Comparison of ENCODE assay signal across 1 cellular context in the genomic region with DNA sequence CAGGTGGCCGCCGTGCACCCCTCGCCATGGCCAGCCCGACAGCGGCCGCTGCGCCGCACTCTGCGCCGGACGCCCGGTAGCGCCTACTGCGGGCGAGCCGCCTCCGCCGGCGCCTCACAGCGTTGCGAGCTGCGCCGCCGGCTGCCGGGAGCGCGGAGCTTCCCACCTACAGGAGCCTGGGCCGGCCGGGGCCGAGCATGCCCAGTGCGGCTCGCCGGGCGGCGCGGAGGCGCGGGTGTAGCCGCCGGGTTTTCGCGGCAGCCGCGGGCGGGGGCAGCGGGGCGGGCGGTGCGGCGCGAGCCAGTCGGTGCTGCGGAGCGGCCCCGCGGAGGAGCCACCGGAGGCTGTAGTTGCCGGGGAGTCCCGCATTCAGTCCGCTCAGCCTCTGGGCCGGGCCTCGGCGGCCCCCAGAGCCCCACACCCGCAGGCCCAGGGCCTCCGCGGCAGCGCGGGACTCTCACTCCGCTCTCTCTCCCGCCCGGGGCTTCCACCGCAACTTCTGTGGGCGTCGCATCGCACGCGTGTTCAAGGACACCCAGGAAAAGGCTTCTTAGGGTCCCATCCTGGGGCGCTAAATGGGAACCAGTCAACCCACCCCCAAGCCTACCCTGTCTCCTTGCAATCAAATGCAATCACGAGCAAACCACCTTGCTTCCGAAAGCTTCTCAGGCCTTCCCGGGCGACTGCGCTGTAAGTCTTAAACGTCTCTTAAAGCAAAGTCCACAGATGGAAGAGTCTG.
A peak's percentile ranks its signal among the peaks of the same experiment; 100 is the strongest.
TF ChIP-seq lines count a peak whose summit lies in the region.

A gene (minus strand): TSS at position 143 of the 739 bp plus-strand sequence. CDS start 20,518 bp downstream, outside the sequence.

TF ChIP-seq in K562, 482 proteins besides CTCF, POLR2A, EP300 and RAD21 (continued from another document and continues in another):
- TF ChIP-seq ZNF134 (CRISPR knock-in tag; conservative IDR thresholded peaks at IDR 0.05) (peak; percentile 73), ELF4 (CRISPR knock-in tag; IDR thresholded peaks at IDR 0.05) (no peak), MEIS2 (IDR thresholded peaks at IDR 0.05; ENCODE audit: partially characterized antibody) (peak; percentile 7), SREBF2 (CRISPR knock-in tag; IDR thresholded peaks at IDR 0.05) (no peak), RB1 (IDR thresholded peaks at IDR 0.05; ENCODE audit: low read depth) (peak; percentile 76), SUPT5H (IDR thresholded peaks at IDR 0.05) (peak; percentile 53; the same call in 1 of the 2 replicates), U2AF1 (optimal IDR thresholded peaks at IDR 0.05; ENCODE audit: low read depth, low read length) (no peak), PHF21A (IDR thresholded peaks at IDR 0.05; ENCODE audit: borderline replicate concordance, low read depth) (no peak), ATF7 (IDR thresholded peaks at IDR 0.05) (0 out of 2 replicates have a peak, but pooled peaks have one; percentile 13), TAF1 (IDR thresholded peaks at IDR 0.05; ENCODE audit: control insufficient read depth, extremely low read depth, insufficient read depth, low read length, severe bottlenecking) (no peak), SIN3B (IDR thresholded peaks at IDR 0.05; ENCODE audit: low read depth) (0 out of 2 replicates have a peak, but pooled peaks have one; percentile 19), HDAC3 (IDR thresholded peaks at IDR 0.05; ENCODE audit: borderline replicate concordance, partially characterized antibody) (no peak), TCFL5 (CRISPR knock-in tag; conservative IDR thresholded peaks at IDR 0.05) (no peak), RBM15 (IDR thresholded peaks at IDR 0.05; ENCODE audit: insufficient read depth, low read length) (no peak), POLR2B (IDR thresholded peaks at IDR 0.05; ENCODE audit: low read depth, partially characterized antibody) (peak; percentile 35), IFI16 (CRISPR knock-in tag; IDR thresholded peaks at IDR 0.05) (no peak), KLF1 (tag; IDR thresholded peaks at IDR 0.05) (no peak), ETV5 (CRISPR knock-in tag; IDR thresholded peaks at IDR 0.05; ENCODE audit: low read depth) (no peak), GATAD2A (IDR thresholded peaks at IDR 0.05) (no peak), NRF1 (conservative IDR thresholded peaks at IDR 0.05 in 1 of 2, IDR thresholded peaks at IDR 0.05 in 1 of 2) (peak in 1 of 2 experiments; percentile 73; a peak in 2 of 4 replicates), GTF2E2 (tag; IDR thresholded peaks at IDR 0.05) (no peak), KAT8 (IDR thresholded peaks at IDR 0.05; ENCODE audit: low read depth) (no peak), CHCHD3 (CRISPR knock-in tag; IDR thresholded peaks at IDR 0.05) (no peak), CHD4 (IDR thresholded peaks at IDR 0.05; ENCODE audit: insufficient read depth, insufficient replicate concordance, low read depth, low read length, poor library complexity, severe bottlenecking) (no peak), ZNF764 (CRISPR knock-in tag; IDR thresholded peaks at IDR 0.05; ENCODE audit: low read depth) (no peak), ZNF354B (CRISPR knock-in tag; IDR thresholded peaks at IDR 0.05) (no peak), NFE2 (IDR thresholded peaks at IDR 0.05; ENCODE audit: low read depth) (no peak), JUND (IDR thresholded peaks at IDR 0.05; ENCODE audit: borderline replicate concordance, low read depth, low read length) (0 out of 2 replicates have a peak, but pooled peaks have one; percentile 16), JUND (tag; IDR thresholded peaks at IDR 0.05; ENCODE audit: borderline replicate concordance, low read depth, low read length) (no peak), ILK (tag; IDR thresholded peaks at IDR 0.05; ENCODE audit: borderline replicate concordance, low read depth) (no peak), GABPB2 (CRISPR knock-in tag; conservative IDR thresholded peaks at IDR 0.05) (no peak), MCM2 (IDR thresholded peaks at IDR 0.05; ENCODE audit: low read depth) (no peak), NCOA4 (IDR thresholded peaks at IDR 0.05; ENCODE audit: partially characterized antibody) (no peak), RFX1 (IDR thresholded peaks at IDR 0.05) (no peak), SAFB2 (IDR thresholded peaks at IDR 0.05; ENCODE audit: borderline replicate concordance, low read depth, low read length, severe bottlenecking) (no peak), HNRNPUL1 (IDR thresholded peaks at IDR 0.05; ENCODE audit: low read length) (no peak), EGR1 (conservative IDR thresholded peaks at IDR 0.05) (no peak), MAZ (CRISPR knock-in tag; conservative IDR thresholded peaks at IDR 0.05 in 1 of 2, IDR thresholded peaks at IDR 0.05 in 1 of 2) (peak; percentile 84 to 98), ZEB2 (IDR thresholded peaks at IDR 0.05) (no peak), ZBED1 (IDR thresholded peaks at IDR 0.05) (no peak), ZNF24 (IDR thresholded peaks at IDR 0.05) (peak; percentile 37; the same call in 1 of the 2 replicates), MYNN (IDR thresholded peaks at IDR 0.05) (no peak), MYNN (CRISPR knock-in tag; IDR thresholded peaks at IDR 0.05) (no peak), SRSF7 (optimal IDR thresholded peaks at IDR 0.05; ENCODE audit: low read depth, low read length) (no peak)
- TF ChIP-seq, protein P1, sequence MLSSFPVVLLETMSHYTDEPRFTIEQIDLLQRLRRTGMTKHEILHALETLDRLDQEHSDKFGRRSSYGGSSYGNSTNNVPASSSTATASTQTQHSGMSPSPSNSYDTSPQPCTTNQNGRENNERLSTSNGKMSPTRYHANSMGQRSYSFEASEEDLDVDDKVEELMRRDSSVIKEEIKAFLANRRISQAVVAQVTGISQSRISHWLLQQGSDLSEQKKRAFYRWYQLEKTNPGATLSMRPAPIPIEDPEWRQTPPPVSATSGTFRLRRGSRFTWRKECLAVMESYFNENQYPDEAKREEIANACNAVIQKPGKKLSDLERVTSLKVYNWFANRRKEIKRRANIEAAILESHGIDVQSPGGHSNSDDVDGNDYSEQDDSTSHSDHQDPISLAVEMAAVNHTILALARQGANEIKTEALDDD (IDR thresholded peaks at IDR 0.05), result no peak
- TF ChIP-seq, protein P2, sequence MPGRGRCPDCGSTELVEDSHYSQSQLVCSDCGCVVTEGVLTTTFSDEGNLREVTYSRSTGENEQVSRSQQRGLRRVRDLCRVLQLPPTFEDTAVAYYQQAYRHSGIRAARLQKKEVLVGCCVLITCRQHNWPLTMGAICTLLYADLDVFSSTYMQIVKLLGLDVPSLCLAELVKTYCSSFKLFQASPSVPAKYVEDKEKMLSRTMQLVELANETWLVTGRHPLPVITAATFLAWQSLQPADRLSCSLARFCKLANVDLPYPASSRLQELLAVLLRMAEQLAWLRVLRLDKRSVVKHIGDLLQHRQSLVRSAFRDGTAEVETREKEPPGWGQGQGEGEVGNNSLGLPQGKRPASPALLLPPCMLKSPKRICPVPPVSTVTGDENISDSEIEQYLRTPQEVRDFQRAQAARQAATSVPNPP (IDR thresholded peaks at IDR 0.05; ENCODE audit: borderline replicate concordance, insufficient read depth, insufficient read length), result no peak
- TF ChIP-seq, protein P3, sequence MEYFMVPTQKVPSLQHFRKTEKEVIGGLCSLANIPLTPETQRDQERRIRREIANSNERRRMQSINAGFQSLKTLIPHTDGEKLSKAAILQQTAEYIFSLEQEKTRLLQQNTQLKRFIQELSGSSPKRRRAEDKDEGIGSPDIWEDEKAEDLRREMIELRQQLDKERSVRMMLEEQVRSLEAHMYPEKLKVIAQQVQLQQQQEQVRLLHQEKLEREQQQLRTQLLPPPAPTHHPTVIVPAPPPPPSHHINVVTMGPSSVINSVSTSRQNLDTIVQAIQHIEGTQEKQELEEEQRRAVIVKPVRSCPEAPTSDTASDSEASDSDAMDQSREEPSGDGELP (CRISPR knock-in tag; IDR thresholded peaks at IDR 0.05; ENCODE audit: borderline replicate concordance), result no peak
- TF ChIP-seq, protein P4, sequence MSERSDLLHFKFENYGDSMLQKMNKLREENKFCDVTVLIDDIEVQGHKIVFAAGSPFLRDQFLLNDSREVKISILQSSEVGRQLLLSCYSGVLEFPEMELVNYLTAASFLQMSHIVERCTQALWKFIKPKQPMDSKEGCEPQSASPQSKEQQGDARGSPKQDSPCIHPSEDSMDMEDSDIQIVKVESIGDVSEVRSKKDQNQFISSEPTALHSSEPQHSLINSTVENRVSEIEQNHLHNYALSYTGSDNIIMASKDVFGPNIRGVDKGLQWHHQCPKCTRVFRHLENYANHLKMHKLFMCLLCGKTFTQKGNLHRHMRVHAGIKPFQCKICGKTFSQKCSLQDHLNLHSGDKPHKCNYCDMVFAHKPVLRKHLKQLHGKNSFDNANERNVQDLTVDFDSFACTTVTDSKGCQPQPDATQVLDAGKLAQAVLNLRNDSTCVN (CRISPR knock-in tag; IDR thresholded peaks at IDR 0.05), result no peak
- TF ChIP-seq, protein P5, sequence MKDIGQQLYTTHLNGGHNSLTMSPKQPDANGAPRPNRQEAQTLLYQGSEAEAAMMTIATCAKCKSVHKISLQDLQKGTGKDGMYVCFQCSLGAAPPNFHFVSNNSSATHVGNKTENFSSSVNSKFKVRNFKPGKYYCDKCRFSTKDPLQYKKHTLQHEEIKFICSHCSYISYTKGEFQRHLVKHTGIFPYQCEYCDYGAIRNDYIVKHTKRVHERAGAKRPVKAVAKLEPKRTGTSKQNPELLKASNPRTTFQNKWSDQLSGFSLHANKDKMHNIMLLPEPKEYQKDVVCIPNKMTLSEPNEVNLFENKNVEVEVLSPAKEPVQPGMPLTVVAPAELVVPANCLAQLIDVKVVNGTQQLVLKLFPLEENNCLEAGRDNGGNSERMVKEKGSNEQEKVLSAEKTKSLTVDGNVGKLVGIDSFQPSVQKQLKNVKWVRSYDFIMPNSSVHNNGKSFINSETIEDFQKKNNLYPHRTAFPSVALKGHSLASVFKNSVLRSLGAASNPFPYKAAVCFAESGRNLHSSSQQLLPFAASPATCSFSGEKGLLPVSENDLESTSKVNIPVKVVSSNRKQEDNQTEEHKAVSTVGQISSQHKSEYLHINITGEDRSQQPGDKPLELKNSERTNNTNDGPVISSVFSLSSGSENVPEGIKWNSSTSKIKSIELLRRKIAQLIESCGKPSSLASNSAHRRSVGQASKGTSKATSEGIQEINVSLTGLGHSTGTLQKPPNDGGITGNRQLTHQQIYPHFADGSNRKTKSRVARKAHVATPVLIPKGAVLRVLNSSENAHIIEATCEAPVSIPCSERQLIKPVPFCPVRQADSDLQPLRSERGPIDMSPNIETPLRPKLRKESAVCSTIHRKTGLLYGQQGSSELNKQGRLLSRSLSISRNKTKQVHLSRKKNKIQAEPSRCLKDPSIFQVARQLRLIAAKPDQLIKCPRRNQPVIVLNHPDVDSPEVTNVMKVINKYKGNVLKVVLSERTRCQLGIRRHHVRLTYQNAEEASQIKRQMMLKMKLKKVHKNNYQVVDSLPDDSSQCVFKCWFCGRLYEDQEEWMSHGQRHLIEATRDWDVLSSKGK (CRISPR knock-in tag; IDR thresholded peaks at IDR 0.05), result no peak
- TF ChIP-seq, protein P6, sequence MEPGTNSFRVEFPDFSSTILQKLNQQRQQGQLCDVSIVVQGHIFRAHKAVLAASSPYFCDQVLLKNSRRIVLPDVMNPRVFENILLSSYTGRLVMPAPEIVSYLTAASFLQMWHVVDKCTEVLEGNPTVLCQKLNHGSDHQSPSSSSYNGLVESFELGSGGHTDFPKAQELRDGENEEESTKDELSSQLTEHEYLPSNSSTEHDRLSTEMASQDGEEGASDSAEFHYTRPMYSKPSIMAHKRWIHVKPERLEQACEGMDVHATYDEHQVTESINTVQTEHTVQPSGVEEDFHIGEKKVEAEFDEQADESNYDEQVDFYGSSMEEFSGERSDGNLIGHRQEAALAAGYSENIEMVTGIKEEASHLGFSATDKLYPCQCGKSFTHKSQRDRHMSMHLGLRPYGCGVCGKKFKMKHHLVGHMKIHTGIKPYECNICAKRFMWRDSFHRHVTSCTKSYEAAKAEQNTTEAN (CRISPR knock-in tag; IDR thresholded peaks at IDR 0.05), result no peak
- TF ChIP-seq, protein P7, sequence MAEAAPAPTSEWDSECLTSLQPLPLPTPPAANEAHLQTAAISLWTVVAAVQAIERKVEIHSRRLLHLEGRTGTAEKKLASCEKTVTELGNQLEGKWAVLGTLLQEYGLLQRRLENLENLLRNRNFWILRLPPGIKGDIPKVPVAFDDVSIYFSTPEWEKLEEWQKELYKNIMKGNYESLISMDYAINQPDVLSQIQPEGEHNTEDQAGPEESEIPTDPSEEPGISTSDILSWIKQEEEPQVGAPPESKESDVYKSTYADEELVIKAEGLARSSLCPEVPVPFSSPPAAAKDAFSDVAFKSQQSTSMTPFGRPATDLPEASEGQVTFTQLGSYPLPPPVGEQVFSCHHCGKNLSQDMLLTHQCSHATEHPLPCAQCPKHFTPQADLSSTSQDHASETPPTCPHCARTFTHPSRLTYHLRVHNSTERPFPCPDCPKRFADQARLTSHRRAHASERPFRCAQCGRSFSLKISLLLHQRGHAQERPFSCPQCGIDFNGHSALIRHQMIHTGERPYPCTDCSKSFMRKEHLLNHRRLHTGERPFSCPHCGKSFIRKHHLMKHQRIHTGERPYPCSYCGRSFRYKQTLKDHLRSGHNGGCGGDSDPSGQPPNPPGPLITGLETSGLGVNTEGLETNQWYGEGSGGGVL (CRISPR knock-in tag; IDR thresholded peaks at IDR 0.05), result no peak
- TF ChIP-seq, protein P8, sequence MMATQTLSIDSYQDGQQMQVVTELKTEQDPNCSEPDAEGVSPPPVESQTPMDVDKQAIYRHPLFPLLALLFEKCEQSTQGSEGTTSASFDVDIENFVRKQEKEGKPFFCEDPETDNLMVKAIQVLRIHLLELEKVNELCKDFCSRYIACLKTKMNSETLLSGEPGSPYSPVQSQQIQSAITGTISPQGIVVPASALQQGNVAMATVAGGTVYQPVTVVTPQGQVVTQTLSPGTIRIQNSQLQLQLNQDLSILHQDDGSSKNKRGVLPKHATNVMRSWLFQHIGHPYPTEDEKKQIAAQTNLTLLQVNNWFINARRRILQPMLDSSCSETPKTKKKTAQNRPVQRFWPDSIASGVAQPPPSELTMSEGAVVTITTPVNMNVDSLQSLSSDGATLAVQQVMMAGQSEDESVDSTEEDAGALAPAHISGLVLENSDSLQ (IDR thresholded peaks at IDR 0.05), result no peak
- TF ChIP-seq, protein P9, sequence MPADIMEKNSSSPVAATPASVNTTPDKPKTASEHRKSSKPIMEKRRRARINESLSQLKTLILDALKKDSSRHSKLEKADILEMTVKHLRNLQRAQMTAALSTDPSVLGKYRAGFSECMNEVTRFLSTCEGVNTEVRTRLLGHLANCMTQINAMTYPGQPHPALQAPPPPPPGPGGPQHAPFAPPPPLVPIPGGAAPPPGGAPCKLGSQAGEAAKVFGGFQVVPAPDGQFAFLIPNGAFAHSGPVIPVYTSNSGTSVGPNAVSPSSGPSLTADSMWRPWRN (IDR thresholded peaks at IDR 0.05; ENCODE audit: low read depth), result no peak
- TF ChIP-seq, protein P10, sequence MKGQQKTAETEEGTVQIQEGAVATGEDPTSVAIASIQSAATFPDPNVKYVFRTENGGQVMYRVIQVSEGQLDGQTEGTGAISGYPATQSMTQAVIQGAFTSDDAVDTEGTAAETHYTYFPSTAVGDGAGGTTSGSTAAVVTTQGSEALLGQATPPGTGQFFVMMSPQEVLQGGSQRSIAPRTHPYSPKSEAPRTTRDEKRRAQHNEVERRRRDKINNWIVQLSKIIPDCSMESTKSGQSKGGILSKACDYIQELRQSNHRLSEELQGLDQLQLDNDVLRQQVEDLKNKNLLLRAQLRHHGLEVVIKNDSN (CRISPR knock-in tag; IDR thresholded peaks at IDR 0.05), result no peak
- TF ChIP-seq, protein P11, sequence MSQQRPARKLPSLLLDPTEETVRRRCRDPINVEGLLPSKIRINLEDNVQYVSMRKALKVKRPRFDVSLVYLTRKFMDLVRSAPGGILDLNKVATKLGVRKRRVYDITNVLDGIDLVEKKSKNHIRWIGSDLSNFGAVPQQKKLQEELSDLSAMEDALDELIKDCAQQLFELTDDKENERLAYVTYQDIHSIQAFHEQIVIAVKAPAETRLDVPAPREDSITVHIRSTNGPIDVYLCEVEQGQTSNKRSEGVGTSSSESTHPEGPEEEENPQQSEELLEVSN (IDR thresholded peaks at IDR 0.05; ENCODE audit: borderline replicate concordance in 1 of 2, extremely low read depth in 1 of 2, insufficient read depth in 1 of 2, insufficient read length in 1 of 2, low read depth in 1 of 2, low read length in 1 of 2, poor library complexity in 1 of 2, severe bottlenecking in 1 of 2), result peak; percentile 81 to 89
